Comparison of ENCODE assay signal across 11 cellular contexts in genomic region chrY:14328677-14329345, GRCh38.
DNase-seq lines count a peak whose midpoint lies in the region; ATAC-seq and TF ChIP-seq lines count a peak whose summit lies in the region.
"Had no signal": no experiment of that assay in that cellular context is flagged by ENCODE, and none has a peak within 500 bp of the region (broad histone marks: within the 10 kb centered on the region; RNA-seq: fewer than 3 reads in every experiment).

No MANE protein-coding gene starts in this region.

- H3K36me3 Mint-ChIP-seq in activated CD4-positive, alpha-beta memory T cell treated with anti-CD3 and anti-CD28 coated beads for 36 hours = no peaks in the 10 kb centered on the region
- no peaks in the 10 kb centered on the region for H3K36me3 Mint-ChIP-seq in activated CD4-positive, alpha-beta memory T cell treated with anti-CD3 and anti-CD28 coated beads, Interleukin-2, amount 10 ng/mL, durations not matched to agents 7 days and 5 days (ENCODE audit: low read depth)
- no peaks in the 10 kb centered on the region for H3K36me3 Mint-ChIP-seq in activated naive CD8-positive, alpha-beta T cell treated with anti-CD3 and anti-CD28 coated beads, Interleukin-2, amount 10 ng/mL, durations not matched to agents 7 days and 5 days
- H3K36me3 Mint-ChIP-seq: naive thymus-derived CD8-positive, alpha-beta T cell had no signal

- intact Hi-C loops in activated CD4-positive, alpha-beta memory T cell treated with anti-CD3 and anti-CD28 coated beads for 36 hours (cut with micrococcal nuclease) = no loop called here
- intact Hi-C loops in esophagus squamous epithelium (cut with DNase I) = no loop called here

- H3K27ac ChIP-seq in esophagus squamous epithelium = no peak overlapping the region
- H3K27ac ChIP-seq: gastrocnemius medialis had no signal

- H3K4me1 Mint-ChIP-seq in activated CD4-positive, alpha-beta memory T cell treated with anti-CD3 and anti-CD28 coated beads for 36 hours (ENCODE audit: low read depth) = peaks cover 15% of the 10 kb centered on the region
- peaks cover 10% of the 10 kb centered on the region for H3K4me1 Mint-ChIP-seq in activated CD4-positive, alpha-beta memory T cell treated with anti-CD3 and anti-CD28 coated beads, Interleukin-2, amount 10 ng/mL, durations not matched to agents 7 days and 5 days
- peaks cover 8% of the 10 kb centered on the region for H3K4me1 Mint-ChIP-seq in activated naive CD8-positive, alpha-beta T cell treated with anti-CD3 and anti-CD28 coated beads, Interleukin-2, amount 10 ng/mL, durations not matched to agents 7 days and 5 days

- peak overlapping the region; percentile 33 for H3K27ac Mint-ChIP-seq in activated CD4-positive, alpha-beta memory T cell treated with anti-CD3 and anti-CD28 coated beads for 36 hours
- H3K27ac Mint-ChIP-seq in activated CD4-positive, alpha-beta memory T cell treated with anti-CD3 and anti-CD28 coated beads, Interleukin-2, amount 10 ng/mL, durations not matched to agents 7 days and 5 days = no peak overlapping the region
- H3K27ac Mint-ChIP-seq in activated naive CD8-positive, alpha-beta T cell treated with anti-CD3 and anti-CD28 coated beads, Interleukin-2, amount 10 ng/mL, durations not matched to agents 7 days and 5 days = peak overlapping the region; percentile 35

- no peak for DNase-seq in activated CD4-positive, alpha-beta memory T cell treated with anti-CD3 and anti-CD28 coated beads for 36 hours
- no peak for DNase-seq in activated CD4-positive, alpha-beta memory T cell treated with anti-CD3 and anti-CD28 coated beads, Interleukin-2, amount 10 ng/mL, durations not matched to agents 7 days and 5 days
- no peak for DNase-seq in activated naive CD8-positive, alpha-beta T cell treated with anti-CD3 and anti-CD28 coated beads, Interleukin-2, amount 10 ng/mL, durations not matched to agents 7 days and 5 days
- DNase-seq in skeletal muscle cell (ENCODE audit: low read depth) (peak; percentile 10), NCI-H1417 (lab: John Stamatoyannopoulos, UW) (no peak), esophagus squamous epithelium (lab: John Stamatoyannopoulos, UW) (no peak)
- DNase-seq in activated CD4-positive, CD25-positive, alpha-beta regulatory T cell treated with anti-CD3 and anti-CD28 coated beads, Interleukin-2, amount 50 U/mL, for 72 hours = no peak
- DNase-seq: gastrocnemius medialis; naive thymus-derived CD8-positive, alpha-beta T cell; Right ventricle myocardium superior had no signal

- TF ChIP-seq POLR2A in esophagus squamous epithelium (IDR thresholded peaks at IDR 0.05) = no peak

- peaks cover 0 to 12% (median 0%) of the 10 kb centered on the region in 3 donors for H3K4me1 ChIP-seq in esophagus squamous epithelium
- H3K4me1 ChIP-seq: gastrocnemius medialis had no signal

- H3K36me3 ChIP-seq in esophagus squamous epithelium = no peaks in the 10 kb centered on the region
- H3K36me3 ChIP-seq: gastrocnemius medialis had no signal

- POLR2A ChIA-PET in activated CD4-positive, alpha-beta memory T cell treated with anti-CD3 and anti-CD28 coated beads for 36 hours (lab: Charles Lee) = interaction anchor here (1.0 kb wide), 1 partner anchor 12 kb away, joined by 3 read pairs; no protein-coding TSS in a partner anchor
- POLR2A ChIA-PET in activated CD4-positive, alpha-beta memory T cell treated with anti-CD3 and anti-CD28 coated beads, Interleukin-2, amount 10 ng/mL, durations not matched to agents 7 days and 5 days (lab: Charles Lee) = no interaction called here
- POLR2A ChIA-PET in activated naive CD8-positive, alpha-beta T cell treated with anti-CD3 and anti-CD28 coated beads, Interleukin-2, amount 10 ng/mL, durations not matched to agents 7 days and 5 days (lab: Charles Lee) = no interaction called here

- no peak overlapping the region for H3K4me3 Mint-ChIP-seq in activated CD4-positive, alpha-beta memory T cell treated with anti-CD3 and anti-CD28 coated beads for 36 hours
- no peak overlapping the region for H3K4me3 Mint-ChIP-seq in activated CD4-positive, alpha-beta memory T cell treated with anti-CD3 and anti-CD28 coated beads, Interleukin-2, amount 10 ng/mL, durations not matched to agents 7 days and 5 days
- H3K4me3 Mint-ChIP-seq in activated naive CD8-positive, alpha-beta T cell treated with anti-CD3 and anti-CD28 coated beads, Interleukin-2, amount 10 ng/mL, durations not matched to agents 7 days and 5 days = no peak overlapping the region
- H3K4me3 Mint-ChIP-seq: naive thymus-derived CD8-positive, alpha-beta T cell had no signal

- H3K9me3 Mint-ChIP-seq in activated CD4-positive, alpha-beta memory T cell treated with anti-CD3 and anti-CD28 coated beads for 36 hours = no peaks in the 10 kb centered on the region
- H3K9me3 Mint-ChIP-seq in activated CD4-positive, alpha-beta memory T cell treated with anti-CD3 and anti-CD28 coated beads, Interleukin-2, amount 10 ng/mL, durations not matched to agents 7 days and 5 days = no peaks in the 10 kb centered on the region
- no peaks in the 10 kb centered on the region for H3K9me3 Mint-ChIP-seq in activated naive CD8-positive, alpha-beta T cell treated with anti-CD3 and anti-CD28 coated beads, Interleukin-2, amount 10 ng/mL, durations not matched to agents 7 days and 5 days
- H3K9me3 Mint-ChIP-seq: naive thymus-derived CD8-positive, alpha-beta T cell had no signal

- ATAC-seq in HG03280 (IDR thresholded peaks at IDR 0.05; ENCODE audit: unreplicated experiment) = peak; percentile 86
- peak; percentile 78 for ATAC-seq in activated naive CD8-positive, alpha-beta T cell treated with anti-CD3 and anti-CD28 coated beads, Interleukin-2, amount 10 ng/mL, durations not matched to agents 7 days and 5 days (ENCODE audit: low read depth)
- ATAC-seq: gastrocnemius medialis had no signal

- no peaks in the 10 kb centered on the region for H3K9me3 ChIP-seq in esophagus squamous epithelium
- H3K9me3 ChIP-seq: gastrocnemius medialis had no signal

- no peaks in the 10 kb centered on the region for H3K27me3 Mint-ChIP-seq in activated CD4-positive, alpha-beta memory T cell treated with anti-CD3 and anti-CD28 coated beads for 36 hours
- no peaks in the 10 kb centered on the region for H3K27me3 Mint-ChIP-seq in activated CD4-positive, alpha-beta memory T cell treated with anti-CD3 and anti-CD28 coated beads, Interleukin-2, amount 10 ng/mL, durations not matched to agents 7 days and 5 days
- peaks cover 4% of the 10 kb centered on the region for H3K27me3 Mint-ChIP-seq in activated naive CD8-positive, alpha-beta T cell treated with anti-CD3 and anti-CD28 coated beads, Interleukin-2, amount 10 ng/mL, durations not matched to agents 7 days and 5 days
- H3K27me3 Mint-ChIP-seq: naive thymus-derived CD8-positive, alpha-beta T cell had no signal

- TF ChIP-seq CTCF in esophagus squamous epithelium (IDR thresholded peaks at IDR 0.05) = no peak

- no peaks in the 10 kb centered on the region for H3K27me3 ChIP-seq in esophagus squamous epithelium
- H3K27me3 ChIP-seq: gastrocnemius medialis had no signal

- H3K4me3 ChIP-seq in skeletal muscle cell (ENCODE audit: low read depth, low read length) (no peak overlapping the region), esophagus squamous epithelium (no peak overlapping the region)
- H3K4me3 ChIP-seq: gastrocnemius medialis had no signal

- CTCF ChIA-PET in activated CD4-positive, alpha-beta memory T cell treated with anti-CD3 and anti-CD28 coated beads for 36 hours (lab: Charles Lee) = interaction anchor here (0.6 to 1.0 kb wide), 2 partner anchors 17 to 152 kb away, joined by 3 read pairs; no protein-coding TSS in a partner anchor
- CTCF ChIA-PET in activated CD4-positive, alpha-beta memory T cell treated with anti-CD3 and anti-CD28 coated beads, Interleukin-2, amount 10 ng/mL, durations not matched to agents 7 days and 5 days (lab: Charles Lee) = no interaction called here
